8 cellular contexts compared by ENCODE assay signal in genomic region chr7:96321670-96322372, GRCh38. TPM values are rescaled to one million over a fixed set of nuclear protein-coding genes. Genes with fewer than 3 reads are reported as not detected.
A peak's percentile ranks its signal among the peaks of the same experiment; 100 is the strongest.
DNase-seq lines count a peak whose midpoint lies in the region; ATAC-seq and TF ChIP-seq lines count a peak whose summit lies in the region.

TSS of gene SLC25A13 (minus strand) at chr7:96322098. CDS start at chr7:96321956, 142 bp downstream.

- peak within 1 kb of the TSS; percentile 89 for H3K27ac ChIP-seq in AG04450 (ENCODE audit: low read depth, low read length)

- peak within 1 kb of the TSS; percentile 86 for H3K4me3 ChIP-seq in AG04450 (ENCODE audit: low read depth, low read length)
- H3K4me3 ChIP-seq in kidney epithelial cell (ENCODE audit: low read depth, low read length) = peak within 1 kb of the TSS; percentile 66

- H3K9me3 ChIP-seq in AG04450 (ENCODE audit: control insufficient read depth, insufficient read depth, low read length) = no peaks in the 10 kb centered on the region; the same call in 1 of the 2 replicates

- H3K27me3 ChIP-seq in AG04450 (ENCODE audit: control insufficient read depth, insufficient read depth, low read length) (peaks cover 1% of the 10 kb centered on the region), kidney epithelial cell (ENCODE audit: control insufficient read depth, insufficient read depth, low read length) (no peaks in the 10 kb centered on the region)

- CTCF ChIA-PET in AG04450 (lab: Charles Lee) = no interaction called here

- peak; percentile 82 for ATAC-seq in GM18867 (IDR thresholded peaks at IDR 0.05; ENCODE audit: unreplicated experiment)
- ATAC-seq in HG03097 (IDR thresholded peaks at IDR 0.05; ENCODE audit: low FRiP score, unreplicated experiment) = peak; percentile 76

- POLR2A ChIA-PET in AG04450 (lab: Yijun Ruan, JAX) = no interaction called here

- TF ChIP-seq CTCF in AG04450 (IDR thresholded peaks at IDR 0.05; ENCODE audit: low read depth, low read length) = no peak
- TF ChIP-seq CTCF in kidney epithelial cell (IDR thresholded peaks at IDR 0.05; ENCODE audit: insufficient read depth, low read length, poor library complexity, severe bottlenecking) = no peak

- DNase-seq in AG04450 (ENCODE audit: low read depth, low spot score) (peak; percentile 27), NCI-H345 (lab: John Stamatoyannopoulos, UW) (peak; percentile 73), cerebellar cortex (ENCODE audit: low spot score) (peak; percentile 83), kidney epithelial cell (ENCODE audit: low read depth) (no peak)
- DNase-seq in activated CD4-positive, CD25-positive, alpha-beta regulatory T cell treated with anti-CD3 and anti-CD28 coated beads, Interleukin-2, amount 50 U/mL, for 72 hours = peak; percentile 83
- peak; percentile 36 to 62 (median 48) for DNase-seq in stimulated activated CD4-positive, alpha-beta T cell treated with anti-CD3 and anti-CD28 coated beads, Interleukin-1b, Interleukin-23, amount 100 ng/mL, for 24 hours (ENCODE audit: low read depth in 4 of 4, low spot score in 1 of 4)

- no peaks in the 10 kb centered on the region for H3K36me3 ChIP-seq in kidney epithelial cell (ENCODE audit: control insufficient read depth, insufficient read depth, low read length)

RNA-seq across cellular contexts. Expression of gene SLC25A13, which starts in this region (rescaled TPM):
- 15.1 and 17.3 TPM in 2 replicates for polyA plus RNA-seq in AG04450 (2011; rRNA removed)
- 8.8 and 11.9 TPM in 2 replicates for polyA minus RNA-seq in AG04450 (2011; rRNA and poly(A)+ RNA removed)
- 44.0 and 44.4 TPM in 2 replicates for total RNA-seq in kidney epithelial cell
